Comparison of ENCODE assay signal across 8 cellular contexts in the genomic region with DNA sequence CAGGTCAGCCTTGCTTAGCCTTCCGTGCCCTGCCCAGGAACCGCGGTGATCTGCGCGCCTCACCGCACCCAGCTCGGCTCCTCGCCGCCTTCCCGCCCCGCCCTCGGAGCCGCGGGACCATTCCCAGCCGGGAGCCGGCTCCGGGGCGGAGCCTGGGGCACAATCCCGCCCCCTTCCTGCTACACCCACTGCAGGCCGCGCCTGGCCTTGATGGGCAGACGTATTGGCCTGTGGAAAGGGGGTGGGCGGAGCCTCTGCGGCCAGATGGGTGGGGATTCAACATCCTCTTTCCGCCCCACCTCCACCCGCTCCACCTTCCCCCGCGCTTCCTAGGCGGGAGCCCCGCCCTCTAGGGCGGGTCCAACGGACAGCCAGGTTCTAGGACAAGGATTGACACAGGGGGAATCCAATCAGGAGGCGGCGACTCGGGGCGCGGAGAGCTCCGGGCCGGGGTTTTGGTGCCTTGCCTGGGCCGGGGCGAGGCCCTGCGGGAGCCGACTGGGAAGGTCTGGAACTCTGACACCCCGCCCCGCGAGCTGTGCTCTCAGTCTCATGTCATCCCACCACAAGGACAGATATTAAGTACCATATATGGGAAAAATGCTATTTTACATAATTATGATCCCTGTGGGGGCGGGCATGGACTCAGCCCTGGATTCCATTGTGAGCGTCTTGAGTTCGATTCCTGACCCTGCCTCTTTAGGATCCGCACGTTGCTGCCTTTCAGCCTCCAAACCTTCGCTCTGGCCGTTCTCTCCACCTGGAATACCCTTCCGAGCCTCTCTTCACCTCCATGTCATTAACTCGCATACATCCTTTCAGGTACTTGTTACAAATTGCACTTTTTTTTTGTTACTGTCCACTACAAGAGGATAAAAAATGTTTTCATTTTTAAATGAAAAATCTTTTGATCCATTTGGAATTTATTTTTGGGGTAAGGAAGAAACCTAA. TPM values are rescaled to one million over a fixed set of nuclear protein-coding genes. Genes with fewer than 3 reads are reported as not detected.
DNase-seq lines count a peak whose midpoint lies in the region; ATAC-seq and TF ChIP-seq lines count a peak whose summit lies in the region.

A gene (minus strand): TSS at position 54 of the 951 bp plus-strand sequence. CDS start 38,731 bp downstream, outside the sequence.

- DNase-seq in NCI-H187 treated with DMSO at 0.1 percent for 48 hours (lab: John Stamatoyannopoulos, UW) (peak; percentile 61), anterior cingulate cortex (lab: John Stamatoyannopoulos, UW) (peak; percentile 87 to 100 (median 99)), left ventricle myocardium superior (peak; percentile 100), prostate gland (ENCODE audit: low spot score) (peak; percentile 100)

- H3K9me3 ChIP-seq in prostate gland = no peaks in the 10 kb centered on the region

- H3K27me3 ChIP-seq in prostate gland (replicated peaks; ENCODE audit: insufficient read depth) = no peaks in the 10 kb centered on the region

- H3K27ac ChIP-seq in prostate gland (peak within 1 kb of the TSS; percentile 99 to 100), urinary bladder (ENCODE audit: low read depth) (peak within 1 kb of the TSS; percentile 94)

- H3K4me3 ChIP-seq in prostate gland (peak within 1 kb of the TSS; percentile 99), urinary bladder (ENCODE audit: low read depth, low read length) (peak within 1 kb of the TSS; percentile 95)

- no peaks in the 10 kb centered on the region for H3K36me3 ChIP-seq in prostate gland
- no peaks in the 10 kb centered on the region for H3K36me3 ChIP-seq in urinary bladder (ENCODE audit: insufficient read depth)

- TF ChIP-seq CTCF in prostate gland (IDR thresholded peaks at IDR 0.05) = peak in 1 of 4 experiments; percentile 35

- peak; percentile 100 for TF ChIP-seq POLR2A in prostate gland (IDR thresholded peaks at IDR 0.05)

- intact Hi-C loops in T-helper 2 cell treated with Interferon-gamma antibody and Interleukin-4, amounts not matched to agents 100 ng/mL and 5 ng/mL, for 36 hours (cut with micrococcal nuclease) = loop anchor here (1.0 to 2.0 kb wide), 8 partner anchors 11 to 141 kb away; a partner anchor contains a TSS
- intact Hi-C loops in left ventricle myocardium superior (cut with micrococcal nuclease) = loop anchor here (5.0 to 10.0 kb wide), 2 partner anchors 66 to 67 kb away; no protein-coding TSS in a partner anchor
- intact Hi-C loops in prostate gland (cut with DNase I) = loop anchor here (2.0 to 5.0 kb wide), 3 partner anchors 59 to 79 kb away; no protein-coding TSS in a partner anchor

- peaks cover 10% of the 10 kb centered on the region for H3K4me1 ChIP-seq in prostate gland (replicated peaks)
- H3K4me1 ChIP-seq in urinary bladder (ENCODE audit: insufficient read depth) = no peaks in the 10 kb centered on the region

- 2% methylated on average over 53 of the region's 55 CpGs for WGBS in prostate gland
- 2% methylated on average over 55 of the region's 55 CpGs for WGBS in urinary bladder

- ATAC-seq in GM18498 (IDR thresholded peaks at IDR 0.05; ENCODE audit: unreplicated experiment) (peak; percentile 80), HG02938 (IDR thresholded peaks at IDR 0.05; ENCODE audit: unreplicated experiment) (peak; percentile 69), left ventricle myocardium superior (peak; percentile 92)

RNA-seq across cellular contexts. Expression of the gene that starts here (rescaled TPM):
- 918 and 932 TPM in 2 replicates for total RNA-seq in T-helper 2 cell treated with Interferon-gamma antibody and Interleukin-4, amounts not matched to agents 100 ng/mL and 5 ng/mL, for 36 hours
- total RNA-seq in left ventricle myocardium superior = 161 TPM
- 100 to 1,000 TPM; 295 to 329 TPM for total RNA-seq in prostate gland
- 150 TPM for total RNA-seq in urinary bladder
- 258 TPM for polyA plus RNA-seq in urinary bladder

Comparison
In these comparisons a context has a peak if more than half of its experiments do, and no peak if none do; other contexts are left out.
1. Peak in every context shown above with its lines: DNase-seq, ATAC-seq, H3K4me3 ChIP-seq and H3K27ac ChIP-seq.